2 cellular contexts compared by ENCODE assay signal in genomic region chrX:103540145-103540544, GRCh38.
TF ChIP-seq lines count a peak whose summit lies in the region.

No MANE protein-coding gene starts in this region.

TF ChIP-seq in liver, 16 proteins besides CTCF, POLR2A, EP300 and RAD21:
- peak; percentile 14 for TF ChIP-seq NR2F2 (IDR thresholded peaks at IDR 0.05)
- no peak for TF ChIP-seq REST (IDR thresholded peaks at IDR 0.05)

TF ChIP-seq in HepG2, 621 proteins besides CTCF, POLR2A, EP300 and RAD21:
- no peak for TF ChIP-seq ZFX (CRISPR knock-in tag; IDR thresholded peaks at IDR 0.05; ENCODE audit: low read depth)
- TF ChIP-seq RFX1 (IDR thresholded peaks at IDR 0.05): no peak
- no peak for TF ChIP-seq HMGA1 (CRISPR knock-in tag; conservative IDR thresholded peaks at IDR 0.05)
- TF ChIP-seq ELF4 (CRISPR knock-in tag; IDR thresholded peaks at IDR 0.05; ENCODE audit: borderline replicate concordance): no peak
- TF ChIP-seq MAX (IDR thresholded peaks at IDR 0.05): no peak
- TF ChIP-seq FOXK2 (IDR thresholded peaks at IDR 0.05): no peak
- TF ChIP-seq KLF15 (CRISPR knock-in tag; IDR thresholded peaks at IDR 0.05; ENCODE audit: borderline replicate concordance): no peak
- TF ChIP-seq, protein P1, sequence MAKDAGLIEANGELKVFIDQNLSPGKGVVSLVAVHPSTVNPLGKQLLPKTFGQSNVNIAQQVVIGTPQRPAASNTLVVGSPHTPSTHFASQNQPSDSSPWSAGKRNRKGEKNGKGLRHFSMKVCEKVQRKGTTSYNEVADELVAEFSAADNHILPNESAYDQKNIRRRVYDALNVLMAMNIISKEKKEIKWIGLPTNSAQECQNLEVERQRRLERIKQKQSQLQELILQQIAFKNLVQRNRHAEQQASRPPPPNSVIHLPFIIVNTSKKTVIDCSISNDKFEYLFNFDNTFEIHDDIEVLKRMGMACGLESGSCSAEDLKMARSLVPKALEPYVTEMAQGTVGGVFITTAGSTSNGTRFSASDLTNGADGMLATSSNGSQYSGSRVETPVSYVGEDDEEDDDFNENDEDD (CRISPR knock-in tag; IDR thresholded peaks at IDR 0.05; ENCODE audit: borderline replicate concordance): no peak
- TF ChIP-seq, protein P2, sequence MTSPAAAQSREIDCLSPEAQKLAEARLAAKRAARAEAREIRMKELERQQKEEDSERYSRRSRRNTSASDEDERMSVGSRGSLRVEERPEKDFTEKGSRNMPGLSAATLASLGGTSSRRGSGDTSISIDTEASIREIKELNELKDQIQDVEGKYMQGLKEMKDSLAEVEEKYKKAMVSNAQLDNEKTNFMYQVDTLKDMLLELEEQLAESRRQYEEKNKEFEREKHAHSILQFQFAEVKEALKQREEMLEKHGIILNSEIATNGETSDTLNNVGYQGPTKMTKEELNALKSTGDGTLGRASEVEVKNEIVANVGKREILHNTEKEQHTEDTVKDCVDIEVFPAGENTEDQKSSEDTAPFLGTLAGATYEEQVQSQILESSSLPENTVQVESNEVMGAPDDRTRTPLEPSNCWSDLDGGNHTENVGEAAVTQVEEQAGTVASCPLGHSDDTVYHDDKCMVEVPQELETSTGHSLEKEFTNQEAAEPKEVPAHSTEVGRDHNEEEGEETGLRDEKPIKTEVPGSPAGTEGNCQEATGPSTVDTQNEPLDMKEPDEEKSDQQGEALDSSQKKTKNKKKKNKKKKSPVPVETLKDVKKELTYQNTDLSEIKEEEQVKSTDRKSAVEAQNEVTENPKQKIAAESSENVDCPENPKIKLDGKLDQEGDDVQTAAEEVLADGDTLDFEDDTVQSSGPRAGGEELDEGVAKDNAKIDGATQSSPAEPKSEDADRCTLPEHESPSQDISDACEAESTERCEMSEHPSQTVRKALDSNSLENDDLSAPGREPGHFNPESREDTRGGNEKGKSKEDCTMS (CRISPR knock-in tag; conservative IDR thresholded peaks at IDR 0.05): no peak
- TF ChIP-seq, protein P3, sequence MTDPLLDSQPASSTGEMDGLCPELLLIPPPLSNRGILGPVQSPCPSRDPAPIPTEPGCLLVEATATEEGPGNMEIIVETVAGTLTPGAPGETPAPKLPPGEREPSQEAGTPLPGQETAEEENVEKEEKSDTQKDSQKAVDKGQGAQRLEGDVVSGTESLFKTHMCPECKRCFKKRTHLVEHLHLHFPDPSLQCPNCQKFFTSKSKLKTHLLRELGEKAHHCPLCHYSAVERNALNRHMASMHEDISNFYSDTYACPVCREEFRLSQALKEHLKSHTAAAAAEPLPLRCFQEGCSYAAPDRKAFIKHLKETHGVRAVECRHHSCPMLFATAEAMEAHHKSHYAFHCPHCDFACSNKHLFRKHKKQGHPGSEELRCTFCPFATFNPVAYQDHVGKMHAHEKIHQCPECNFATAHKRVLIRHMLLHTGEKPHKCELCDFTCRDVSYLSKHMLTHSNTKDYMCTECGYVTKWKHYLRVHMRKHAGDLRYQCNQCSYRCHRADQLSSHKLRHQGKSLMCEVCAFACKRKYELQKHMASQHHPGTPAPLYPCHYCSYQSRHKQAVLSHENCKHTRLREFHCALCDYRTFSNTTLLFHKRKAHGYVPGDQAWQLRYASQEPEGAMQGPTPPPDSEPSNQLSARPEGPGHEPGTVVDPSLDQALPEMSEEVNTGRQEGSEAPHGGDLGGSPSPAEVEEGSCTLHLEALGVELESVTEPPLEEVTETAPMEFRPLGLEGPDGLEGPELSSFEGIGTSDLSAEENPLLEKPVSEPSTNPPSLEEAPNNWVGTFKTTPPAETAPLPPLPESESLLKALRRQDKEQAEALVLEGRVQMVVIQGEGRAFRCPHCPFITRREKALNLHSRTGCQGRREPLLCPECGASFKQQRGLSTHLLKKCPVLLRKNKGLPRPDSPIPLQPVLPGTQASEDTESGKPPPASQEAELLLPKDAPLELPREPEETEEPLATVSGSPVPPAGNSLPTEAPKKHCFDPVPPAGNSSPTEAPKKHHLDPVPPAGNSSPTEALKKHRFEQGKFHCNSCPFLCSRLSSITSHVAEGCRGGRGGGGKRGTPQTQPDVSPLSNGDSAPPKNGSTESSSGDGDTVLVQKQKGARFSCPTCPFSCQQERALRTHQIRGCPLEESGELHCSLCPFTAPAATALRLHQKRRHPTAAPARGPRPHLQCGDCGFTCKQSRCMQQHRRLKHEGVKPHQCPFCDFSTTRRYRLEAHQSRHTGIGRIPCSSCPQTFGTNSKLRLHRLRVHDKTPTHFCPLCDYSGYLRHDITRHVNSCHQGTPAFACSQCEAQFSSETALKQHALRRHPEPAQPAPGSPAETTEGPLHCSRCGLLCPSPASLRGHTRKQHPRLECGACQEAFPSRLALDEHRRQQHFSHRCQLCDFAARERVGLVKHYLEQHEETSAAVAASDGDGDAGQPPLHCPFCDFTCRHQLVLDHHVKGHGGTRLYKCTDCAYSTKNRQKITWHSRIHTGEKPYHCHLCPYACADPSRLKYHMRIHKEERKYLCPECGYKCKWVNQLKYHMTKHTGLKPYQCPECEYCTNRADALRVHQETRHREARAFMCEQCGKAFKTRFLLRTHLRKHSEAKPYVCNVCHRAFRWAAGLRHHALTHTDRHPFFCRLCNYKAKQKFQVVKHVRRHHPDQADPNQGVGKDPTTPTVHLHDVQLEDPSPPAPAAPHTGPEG (CRISPR knock-in tag; IDR thresholded peaks at IDR 0.05): no peak
- no peak for TF ChIP-seq FOXK1 (CRISPR knock-in tag; IDR thresholded peaks at IDR 0.05; ENCODE audit: borderline replicate concordance, low read depth)
- no peak for TF ChIP-seq ATF1 (CRISPR knock-in tag; IDR thresholded peaks at IDR 0.05)
- no peak for TF ChIP-seq ZNF251 (CRISPR knock-in tag; IDR thresholded peaks at IDR 0.05)
- TF ChIP-seq KLF13 (CRISPR knock-in tag; IDR thresholded peaks at IDR 0.05): no peak
- TF ChIP-seq, protein P4, sequence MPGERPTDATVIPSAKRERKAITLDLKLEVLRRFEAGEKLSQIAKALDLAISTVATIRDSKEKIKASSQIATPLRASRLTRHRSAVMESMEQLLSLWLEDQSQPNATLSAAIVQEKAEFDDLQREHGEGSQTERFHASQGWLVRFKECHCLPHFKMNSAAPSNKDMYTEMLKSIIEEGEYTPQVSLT (CRISPR knock-in tag; IDR thresholded peaks at IDR 0.05; ENCODE audit: borderline replicate concordance, low read depth): no peak
- TF ChIP-seq HHEX (CRISPR knock-in tag; IDR thresholded peaks at IDR 0.05): no peak
- TF ChIP-seq ZEB1 (IDR thresholded peaks at IDR 0.05; ENCODE audit: insufficient replicate concordance, low read depth): no peak
- no peak for TF ChIP-seq SMYD3 (CRISPR knock-in tag; IDR thresholded peaks at IDR 0.05)
- no peak for TF ChIP-seq ZBTB1 (CRISPR knock-in tag; IDR thresholded peaks at IDR 0.05; ENCODE audit: borderline replicate concordance)
- no peak for TF ChIP-seq NFRKB (IDR thresholded peaks at IDR 0.05)
TF ChIP-seq in HepG2: peak in this region for 0.
